ENCODE assay signal across 8 cellular contexts in genomic region chr7:105304040-105304895, GRCh38.
A peak's percentile ranks its signal among the peaks of the same experiment; 100 is the strongest.
DNase-seq lines count a peak whose midpoint lies in the region; ATAC-seq and TF ChIP-seq lines count a peak whose summit lies in the region.

No MANE protein-coding gene starts in this region.

- CTCF ChIA-PET in mammary epithelial cell (lab: Charles Lee; ENCODE audit: low non-redundant PET), result no interaction called here

- H3K9ac ChIP-seq in mammary epithelial cell (ENCODE audit: insufficient read depth, low read length), result no peak overlapping the region

- in situ Hi-C loops in mammary epithelial cell (cut with MboI; ENCODE audit: low sequenced_read_pairs in 2 of 2), result no loop called here

- ATAC-seq in CD4-positive, CD25-positive, alpha-beta regulatory T cell (ENCODE audit: low read depth in 2 of 2), result no peak
- ATAC-seq in GM19467 (IDR thresholded peaks at IDR 0.05; ENCODE audit: unreplicated experiment) (peak; percentile 54), HG03469 (IDR thresholded peaks at IDR 0.05; ENCODE audit: unreplicated experiment) (peak; percentile 73)

- H3K36me3 Mint-ChIP-seq in CD4-positive, CD25-positive, alpha-beta regulatory T cell, result peaks cover 3% of the 10 kb centered on the region
- H3K36me3 Mint-ChIP-seq in neural crest cell (ENCODE audit: low read depth), result no peaks in the 10 kb centered on the region

- peak overlapping the region; percentile 7 to 74 (median 42) for H3K4me3 Mint-ChIP-seq in CD4-positive, CD25-positive, alpha-beta regulatory T cell
- peak overlapping the region; percentile 84 for H3K4me3 Mint-ChIP-seq in neural crest cell

- intact Hi-C loops in mammary epithelial cell (cut with micrococcal nuclease) (no loop called here), esophagus squamous epithelium (cut with DNase I) (no loop called here)

- H3K4me3 ChIP-seq in CD4-positive, CD25-positive, alpha-beta regulatory T cell (ENCODE audit: low read depth, low read length), result peak overlapping the region; percentile 55
- no peak overlapping the region for H3K4me3 ChIP-seq in mammary epithelial cell (replicated peaks in 1 of 3; ENCODE audit: insufficient read depth in 1 of 3, low read depth in 2 of 3, low read length in 3 of 3)
- H3K4me3 ChIP-seq in effector memory CD4-positive, alpha-beta T cell (ENCODE audit: insufficient read depth, low read depth, low read length, poor library complexity, severe bottlenecking), result no peak overlapping the region
- peak overlapping the region in 1 of 4 donors; percentile 37 for H3K4me3 ChIP-seq in esophagus squamous epithelium

- WGBS in mammary epithelial cell (ENCODE audit: low coverage, missing lambda C conversion rate), result 41% methylated on average over 5 of the region's 5 CpGs
- 37 to 46% methylated on average over 5 of the region's 5 CpGs for WGBS in esophagus squamous epithelium, 2 donors

- peaks cover 0 to 2% (median 0%) of the 10 kb centered on the region in 7 donors for H3K9me3 Mint-ChIP-seq in CD4-positive, CD25-positive, alpha-beta regulatory T cell
- H3K9me3 Mint-ChIP-seq in neural crest cell, result no peaks in the 10 kb centered on the region

- peaks cover 45 to 87% (median 68%) of the 10 kb centered on the region in 4 donors for H3K4me1 Mint-ChIP-seq in CD4-positive, CD25-positive, alpha-beta regulatory T cell
- H3K4me1 Mint-ChIP-seq in neural crest cell, result peaks cover 38% of the 10 kb centered on the region

- dilution Hi-C loops in mammary epithelial cell (cut with HindIII; ENCODE audit: low sequenced_read_pairs), result no loop called here

- H3K27ac Mint-ChIP-seq in CD4-positive, CD25-positive, alpha-beta regulatory T cell, result peak overlapping the region; percentile 54 to 87 (median 69)
- H3K27ac Mint-ChIP-seq in neural crest cell (ENCODE audit: unreplicated experiment), result peak overlapping the region; percentile 91

- H3K27me3 Mint-ChIP-seq in CD4-positive, CD25-positive, alpha-beta regulatory T cell, result peaks cover 6% of the 10 kb centered on the region
- H3K27me3 Mint-ChIP-seq in neural crest cell (ENCODE audit: low read depth), result no peaks in the 10 kb centered on the region

- H3K27ac ChIP-seq in CD4-positive, CD25-positive, alpha-beta regulatory T cell (ENCODE audit: insufficient read depth, low read length, poor library complexity, severe bottlenecking), result peak overlapping the region; percentile 33
- H3K27ac ChIP-seq in mammary epithelial cell (ENCODE audit: insufficient read depth, low read depth, low read length) (peak overlapping the region; percentile 44), esophagus squamous epithelium (peak overlapping the region in 1 of 4 donors; percentile 34)
- H3K27ac ChIP-seq in effector memory CD4-positive, alpha-beta T cell (ENCODE audit: insufficient read depth, low read length, poor library complexity, severe bottlenecking), result no peak overlapping the region

- H3K27me3 ChIP-seq in CD4-positive, CD25-positive, alpha-beta regulatory T cell (ENCODE audit: control insufficient read depth, insufficient read depth, low read length), result no peaks in the 10 kb centered on the region
- H3K27me3 ChIP-seq in mammary epithelial cell (ENCODE audit: insufficient read depth, low read length), result no peaks in the 10 kb centered on the region
- no peaks in the 10 kb centered on the region for H3K27me3 ChIP-seq in effector memory CD4-positive, alpha-beta T cell (replicated peaks; ENCODE audit: control insufficient read depth, insufficient read depth, low read length, poor library complexity, severe bottlenecking)
- no peaks in the 10 kb centered on the region for H3K27me3 ChIP-seq in esophagus squamous epithelium

- no TSS peak for BruUV-seq in mammary epithelial cell (replicated peaks; lab: Mats Ljungman, UMichigan)

- TF ChIP-seq CTCF in mammary epithelial cell (conservative IDR thresholded peaks at IDR 0.05 in 1 of 2, IDR thresholded peaks at IDR 0.05 in 1 of 2; ENCODE audit: extremely low read depth in 1 of 2, insufficient read depth in 1 of 2, low read depth in 1 of 2, low read length in 2 of 2), result no peak
- TF ChIP-seq CTCF in neural crest cell (conservative IDR thresholded peaks at IDR 0.05), result no peak
- no peak for TF ChIP-seq CTCF in esophagus squamous epithelium (IDR thresholded peaks at IDR 0.05)

- H3K36me3 ChIP-seq in CD4-positive, CD25-positive, alpha-beta regulatory T cell (ENCODE audit: control insufficient read depth, insufficient read depth, low read length), result no peaks in the 10 kb centered on the region
- H3K36me3 ChIP-seq in mammary epithelial cell (ENCODE audit: insufficient read depth, low read length) (no peaks in the 10 kb centered on the region), esophagus squamous epithelium (no peaks in the 10 kb centered on the region)
- H3K36me3 ChIP-seq in effector memory CD4-positive, alpha-beta T cell (ENCODE audit: control insufficient read depth, insufficient read depth, low read length), result no peaks in the 10 kb centered on the region

- no peaks in the 10 kb centered on the region for H4K20me1 ChIP-seq in mammary epithelial cell (ENCODE audit: insufficient read depth, low read length)

- no peaks in the 10 kb centered on the region for H3K9me3 ChIP-seq in CD4-positive, CD25-positive, alpha-beta regulatory T cell (ENCODE audit: control insufficient read depth in 2 of 2, low read length in 2 of 2)
- H3K9me3 ChIP-seq in mammary epithelial cell (replicated peaks; ENCODE audit: insufficient read depth, low read length) (no peaks in the 10 kb centered on the region), esophagus squamous epithelium (no peaks in the 10 kb centered on the region)
- H3K9me3 ChIP-seq in effector memory CD4-positive, alpha-beta T cell (ENCODE audit: control insufficient read depth, low read length), result no peaks in the 10 kb centered on the region

- TF ChIP-seq POLR2A in esophagus squamous epithelium (IDR thresholded peaks at IDR 0.05), result no peak

- peak overlapping the region; percentile 70 for H3K4me2 ChIP-seq in mammary epithelial cell (ENCODE audit: insufficient read depth, low read depth, low read length)

- peaks cover 70% of the 10 kb centered on the region for H3K79me2 ChIP-seq in mammary epithelial cell (ENCODE audit: insufficient read depth, low read length)

- DNase-seq in CD4-positive, CD25-positive, alpha-beta regulatory T cell, result peak in 1 of 3 donors; percentile 46
- DNase-seq in mammary epithelial cell, result peak; percentile 86
- DNase-seq in neural crest cell (ENCODE audit: low read depth, low spot score), result no peak
- DNase-seq in RKO (ENCODE audit: low spot score), result no peak
- DNase-seq in effector memory CD4-positive, alpha-beta T cell, result no peak
- DNase-seq in esophagus squamous epithelium (lab: John Stamatoyannopoulos, UW), result no peak

- peaks cover 50% of the 10 kb centered on the region for H3K4me1 ChIP-seq in CD4-positive, CD25-positive, alpha-beta regulatory T cell (ENCODE audit: control insufficient read depth, insufficient read depth, low read length, poor library complexity, severe bottlenecking)
- H3K4me1 ChIP-seq in mammary epithelial cell (ENCODE audit: insufficient read depth, low read length), result peaks cover 9% of the 10 kb centered on the region
- peaks cover 16% of the 10 kb centered on the region for H3K4me1 ChIP-seq in effector memory CD4-positive, alpha-beta T cell (ENCODE audit: control insufficient read depth, insufficient read depth, low read length, poor library complexity, severe bottlenecking)
- H3K4me1 ChIP-seq in esophagus squamous epithelium, result peaks cover 0 to 28% (median 8%) of the 10 kb centered on the region in 3 donors

- no peak overlapping the region for H2AFZ ChIP-seq in mammary epithelial cell (ENCODE audit: low read depth, low read length)

Comparison
In these comparisons a context has a peak if more than half of its experiments do, and no peak if none do; other contexts are left out.
1. ATAC-seq: peak in GM19467 (single experiment) and HG03469 (single experiment); none in CD4-positive, CD25-positive, alpha-beta regulatory T cell (0 of 2).